In the genomic region with DNA sequence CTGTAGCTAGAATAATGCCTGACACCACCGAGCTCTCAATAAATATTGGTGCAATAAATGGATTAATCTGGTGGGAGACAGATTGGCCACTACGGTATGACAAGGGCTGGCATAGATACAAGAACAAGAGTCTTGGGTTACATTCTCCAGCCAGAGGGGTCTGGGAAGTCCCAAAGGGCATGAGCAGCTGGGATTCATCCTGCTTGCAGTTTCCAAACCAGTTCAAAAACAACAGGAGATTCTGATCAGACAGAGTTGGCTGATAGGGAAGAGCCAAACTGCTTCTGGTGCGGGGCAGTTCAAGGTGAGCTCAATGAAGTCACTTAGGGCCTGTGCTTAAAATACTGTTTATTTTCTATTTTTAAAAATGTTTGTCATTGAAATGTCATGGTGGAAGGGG, we compare ENCODE assay signal across 23 cellular contexts.
DNase-seq lines count a peak whose midpoint lies in the region; ATAC-seq and TF ChIP-seq lines count a peak whose summit lies in the region.
"Had no signal": no experiment of that assay in that cellular context is flagged by ENCODE, and none has a peak within 500 bp of the region (broad histone marks: within the 10 kb centered on the region; RNA-seq: fewer than 3 reads in every experiment).

No MANE protein-coding gene starts in this region.

- no peak overlapping the region for H2AFZ ChIP-seq in H9 (ENCODE audit: low read length)
- H2AFZ ChIP-seq: GM23248 had no signal

- intact Hi-C loops in activated CD8-positive, alpha-beta T cell treated with anti-CD3 and anti-CD28 coated beads for 36 hours (cut with micrococcal nuclease): no loop called here
- intact Hi-C loops in ascending aorta (cut with DNase I): no loop called here

- H3T11ph ChIP-seq in H9 (ENCODE audit: low read length): no peak overlapping the region

- H4K5ac ChIP-seq in H9 (ENCODE audit: insufficient read length, low read depth, low read length): no peak overlapping the region

- no peaks in the 10 kb centered on the region for H4K20me1 ChIP-seq in H9 (ENCODE audit: control insufficient read depth, insufficient read depth, insufficient read length)
- H4K20me1 ChIP-seq: BLaER1 had no signal

- peaks cover 26% of the 10 kb centered on the region for H3K4me1 Mint-ChIP-seq in activated CD8-positive, alpha-beta T cell treated with anti-CD3 and anti-CD28 coated beads, Interleukin-2, amount 10 ng/mL, durations not matched to agents 7 days and 5 days (ENCODE audit: low read depth)
- peaks cover 35% of the 10 kb centered on the region for H3K4me1 Mint-ChIP-seq in activated CD8-positive, alpha-beta T cell treated with anti-CD3 and anti-CD28 coated beads for 36 hours (ENCODE audit: low read depth)
- peaks cover 12% of the 10 kb centered on the region for H3K4me1 Mint-ChIP-seq in neural crest cell
- peaks cover 0 to 10% of the 10 kb centered on the region in 2 experiments; a peak in 1 of 4 replicates for H3K4me1 Mint-ChIP-seq in H9

- TF ChIP-seq CTCF in activated CD8-positive, alpha-beta T cell treated with anti-CD3 and anti-CD28 coated beads for 36 hours (IDR thresholded peaks at IDR 0.05): no peak
- TF ChIP-seq CTCF in ascending aorta (IDR thresholded peaks at IDR 0.05): no peak
- no peak for TF ChIP-seq CTCF in neural crest cell (conservative IDR thresholded peaks at IDR 0.05)
- TF ChIP-seq CTCF in thoracic aorta (IDR thresholded peaks at IDR 0.05): no peak
- TF ChIP-seq CTCF in H9 (conservative IDR thresholded peaks at IDR 0.05): no peak

- ATAC-seq in activated CD8-positive, alpha-beta T cell treated with anti-CD3 and anti-CD28 coated beads, Interleukin-2, amount 10 ng/mL, durations not matched to agents 7 days and 5 days: no peak
- ATAC-seq in activated CD8-positive, alpha-beta T cell treated with anti-CD3 and anti-CD28 coated beads for 36 hours: no peak
- no peak for ATAC-seq in thoracic aorta (ENCODE audit: insufficient number of reproducible peaks, low FRiP score, low read depth)
- ATAC-seq: SK-N-SH treated with all-trans-retinoic acid at 6 μM for 48 hours had no signal

- no peak overlapping the region for H2AK5ac ChIP-seq in H9 (ENCODE audit: insufficient read length, low read length)

- POLR2A ChIA-PET in activated CD8-positive, alpha-beta T cell treated with anti-CD3 and anti-CD28 coated beads, Interleukin-2, amount 10 ng/mL, durations not matched to agents 7 days and 5 days (lab: Charles Lee): interaction anchor here (0.6 kb wide), 1 partner anchor 25 kb away, joined by 3 read pairs; no protein-coding TSS in a partner anchor
- POLR2A ChIA-PET in activated CD8-positive, alpha-beta T cell treated with anti-CD3 and anti-CD28 coated beads for 36 hours (lab: Charles Lee): no interaction called here

- peak overlapping the region; percentile 46 to 63 for H3K27ac ChIP-seq in ascending aorta
- H3K27ac ChIP-seq in thoracic aorta: peak overlapping the region; percentile 1 to 36
- no peak overlapping the region for H3K27ac ChIP-seq in H9 (ENCODE audit: insufficient read length, low read depth, low read length)
- H3K27ac ChIP-seq: BLaER1, GM23248, SJCRH30 had no signal

- H3K4me1 ChIP-seq in ascending aorta (peaks cover 3 to 29% of the 10 kb centered on the region in 2 donors), thoracic aorta (ENCODE audit: control insufficient read depth in 1 of 2, low read depth in 2 of 2) (peaks cover 19 to 79% of the 10 kb centered on the region in 2 donors), H9 (ENCODE audit: insufficient read depth, low read length) (no peaks in the 10 kb centered on the region)

- no peak overlapping the region for H3K9ac ChIP-seq in H9 (ENCODE audit: extremely low read depth, insufficient read length, low read length)
- H3K9ac ChIP-seq: BLaER1, GM23248 had no signal

- no peak overlapping the region for H2BK15ac ChIP-seq in H9 (ENCODE audit: low read depth, low read length)

- H3K27me3 ChIP-seq in ascending aorta (no peaks in the 10 kb centered on the region), thoracic aorta (replicated peaks; ENCODE audit: insufficient read depth) (no peaks in the 10 kb centered on the region), H9 (ENCODE audit: insufficient read depth, low read length) (no peaks in the 10 kb centered on the region)
- H3K27me3 ChIP-seq: BLaER1, MG63, SJCRH30 had no signal

- H3K27me3 Mint-ChIP-seq in activated CD8-positive, alpha-beta T cell treated with anti-CD3 and anti-CD28 coated beads, Interleukin-2, amount 10 ng/mL, durations not matched to agents 7 days and 5 days (ENCODE audit: low read depth): peaks cover 2% of the 10 kb centered on the region
- H3K27me3 Mint-ChIP-seq in activated CD8-positive, alpha-beta T cell treated with anti-CD3 and anti-CD28 coated beads for 36 hours: no peaks in the 10 kb centered on the region
- H3K27me3 Mint-ChIP-seq in neural crest cell (ENCODE audit: low read depth) (no peaks in the 10 kb centered on the region), H9 (ENCODE audit: low read depth) (peaks cover 4% of the 10 kb centered on the region; the same call in 1 of the 2 replicates)
- H3K27me3 Mint-ChIP-seq: CD4-positive, CD25-positive, alpha-beta regulatory T cell had no signal

- no peak overlapping the region for H3K4me3 Mint-ChIP-seq in activated CD8-positive, alpha-beta T cell treated with anti-CD3 and anti-CD28 coated beads, Interleukin-2, amount 10 ng/mL, durations not matched to agents 7 days and 5 days
- no peak overlapping the region for H3K4me3 Mint-ChIP-seq in activated CD8-positive, alpha-beta T cell treated with anti-CD3 and anti-CD28 coated beads for 36 hours
- H3K4me3 Mint-ChIP-seq in neural crest cell (no peak overlapping the region), H9 (no peak overlapping the region)
- H3K4me3 Mint-ChIP-seq: CD4-positive, CD25-positive, alpha-beta regulatory T cell had no signal

- H3K56ac ChIP-seq in H9 (ENCODE audit: insufficient read length, low read depth, low read length): no peak overlapping the region

- no peak overlapping the region for H4K8ac ChIP-seq in H9 (replicated peaks; ENCODE audit: insufficient read length, low read depth, low read length)

- H3K4me3 ChIP-seq in ascending aorta (no peak overlapping the region), thoracic aorta (no peak overlapping the region)
- H3K4me3 ChIP-seq: BLaER1, GM23248, MG63, SJCRH30 had no signal

- CTCF ChIA-PET in activated CD8-positive, alpha-beta T cell treated with anti-CD3 and anti-CD28 coated beads, Interleukin-2, amount 10 ng/mL, durations not matched to agents 7 days and 5 days (lab: Charles Lee): interaction anchor here (0.7 to 1.2 kb wide), 2 partner anchors 20 to 23 kb away, joined by 3 to 4 read pairs; no protein-coding TSS in a partner anchor
- CTCF ChIA-PET in activated CD8-positive, alpha-beta T cell treated with anti-CD3 and anti-CD28 coated beads for 36 hours (lab: Charles Lee): interaction anchor here (1.1 to 1.4 kb wide), 2 partner anchors 20 to 23 kb away, joined by 3 read pairs; no protein-coding TSS in a partner anchor

- H3K9me3 Mint-ChIP-seq in activated CD8-positive, alpha-beta T cell treated with anti-CD3 and anti-CD28 coated beads, Interleukin-2, amount 10 ng/mL, durations not matched to agents 7 days and 5 days (ENCODE audit: insufficient read depth): no peaks in the 10 kb centered on the region
- no peaks in the 10 kb centered on the region for H3K9me3 Mint-ChIP-seq in activated CD8-positive, alpha-beta T cell treated with anti-CD3 and anti-CD28 coated beads for 36 hours
- no peaks in the 10 kb centered on the region for H3K9me3 Mint-ChIP-seq in neural crest cell
- no peaks in the 10 kb centered on the region for H3K9me3 Mint-ChIP-seq in H9
- H3K9me3 Mint-ChIP-seq: CD4-positive, CD25-positive, alpha-beta regulatory T cell had no signal

- no peak overlapping the region for H4K91ac ChIP-seq in H9 (ENCODE audit: insufficient read length, low read depth, low read length)

- no peaks in the 10 kb centered on the region for H3K79me2 ChIP-seq in H9 (ENCODE audit: insufficient read depth, low read length)

- WGBS in H9 (ENCODE audit: extremely low coverage, insufficient read length, low lambda C conversion rate): no CpG with 5 or more reads among the region's 3 CpGs

- peak overlapping the region; percentile 44 for H3K27ac Mint-ChIP-seq in activated CD8-positive, alpha-beta T cell treated with anti-CD3 and anti-CD28 coated beads, Interleukin-2, amount 10 ng/mL, durations not matched to agents 7 days and 5 days
- no peak overlapping the region for H3K27ac Mint-ChIP-seq in activated CD8-positive, alpha-beta T cell treated with anti-CD3 and anti-CD28 coated beads for 36 hours
- H3K27ac Mint-ChIP-seq in neural crest cell (ENCODE audit: unreplicated experiment) (peak overlapping the region; percentile 19), H9 (no peak overlapping the region)

- H3K18ac ChIP-seq in H9 (ENCODE audit: insufficient read length, low read depth, low read length): no peak overlapping the region

- H3K23ac ChIP-seq in H9 (ENCODE audit: insufficient read length, low read depth, low read length): no peak overlapping the region

- no peak overlapping the region for H2BK12ac ChIP-seq in H9 (ENCODE audit: insufficient read length, low read depth, low read length)

- peaks cover 3% of the 10 kb centered on the region for H3K36me3 Mint-ChIP-seq in activated CD8-positive, alpha-beta T cell treated with anti-CD3 and anti-CD28 coated beads, Interleukin-2, amount 10 ng/mL, durations not matched to agents 7 days and 5 days (ENCODE audit: low read depth)
- H3K36me3 Mint-ChIP-seq in activated CD8-positive, alpha-beta T cell treated with anti-CD3 and anti-CD28 coated beads for 36 hours (ENCODE audit: low read depth): peaks cover 19% of the 10 kb centered on the region
- no peaks in the 10 kb centered on the region for H3K36me3 Mint-ChIP-seq in neural crest cell (ENCODE audit: low read depth)
- no peaks in the 10 kb centered on the region for H3K36me3 Mint-ChIP-seq in H9 (ENCODE audit: insufficient read depth in 1 of 3, low read depth in 3 of 3)
- H3K36me3 Mint-ChIP-seq: CD4-positive, CD25-positive, alpha-beta regulatory T cell had no signal

- H2BK20ac ChIP-seq in H9 (ENCODE audit: low read depth, low read length, poor library complexity, severe bottlenecking): no peak overlapping the region

- peaks cover 52 to 64% of the 10 kb centered on the region in 2 donors for H3K36me3 ChIP-seq in ascending aorta
- peaks cover 18% of the 10 kb centered on the region for H3K36me3 ChIP-seq in thoracic aorta
- H3K36me3 ChIP-seq: BLaER1, MG63, SJCRH30 had no signal

- no peak overlapping the region for H2BK5ac ChIP-seq in H9 (ENCODE audit: insufficient read length, low read length)

- no peaks in the 10 kb centered on the region for H3K9me3 ChIP-seq in ascending aorta
- no peaks in the 10 kb centered on the region for H3K9me3 ChIP-seq in thoracic aorta
- H3K9me3 ChIP-seq in H9 (ENCODE audit: control insufficient read depth, low read depth, low read length): no peaks in the 10 kb centered on the region
- H3K9me3 ChIP-seq: BLaER1, MG63, SJCRH30 had no signal

- no peak overlapping the region for H2BK120ac ChIP-seq in H9 (ENCODE audit: low read depth, low read length, poor library complexity, severe bottlenecking)

- H3K14ac ChIP-seq in H9 (ENCODE audit: insufficient read depth, low read length): no peak overlapping the region

- no peaks in the 10 kb centered on the region for H3K79me1 ChIP-seq in H9 (ENCODE audit: insufficient read depth, low read depth, low read length, poor library complexity, severe bottlenecking)

- no peak overlapping the region for H3K4ac ChIP-seq in H9 (ENCODE audit: low read depth, low read length)

- DNase-seq in activated CD8-positive, alpha-beta T cell treated with anti-CD3 and anti-CD28 coated beads, Interleukin-2, amount 10 ng/mL, durations not matched to agents 7 days and 5 days: no peak
- no peak for DNase-seq in activated CD8-positive, alpha-beta T cell treated with anti-CD3 and anti-CD28 coated beads for 36 hours
- peak in 1 of 2 donors; percentile 35 for DNase-seq in ascending aorta (ENCODE audit: low spot score in 2 of 2)
- no peak for DNase-seq in neural crest cell (ENCODE audit: low read depth, low spot score)
- no peak for DNase-seq in thoracic aorta (ENCODE audit: low spot score)
- no peak for DNase-seq in kidney glomerular epithelial cell (lab: John Stamatoyannopoulos, UW)
- no peak for DNase-seq in H9
- DNase-seq in Kasumi-1 (lab: John Stamatoyannopoulos, UW): no peak
- DNase-seq: CD4-positive, CD25-positive, alpha-beta regulatory T cell; DMS53; GM23248; HCEC 1CT; KBM-7; MG63; NCI-H1048; NCI-H1417; NCI-H1694; NCI-H2029 treated with DMSO at 0.1 percent for 48 hours; NCI-H226; NCI-H510A treated with DMSO at 0.1 percent for 48 hours had no signal

- no peaks in the 10 kb centered on the region for H3K23me2 ChIP-seq in H9 (ENCODE audit: insufficient read length, low read depth, low read length, poor library complexity, severe bottlenecking)

- H3K4me2 ChIP-seq in H9 (ENCODE audit: insufficient read depth, insufficient read length, low read length): no peak overlapping the region

Comparison
In these comparisons a context has a peak if more than half of its experiments do, and no peak if none do; other contexts are left out.
1. H3K27ac Mint-ChIP-seq: peak in activated CD8-positive, alpha-beta T cell treated with anti-CD3 and anti-CD28 coated beads, Interleukin-2, amount 10 ng/mL, durations not matched to agents 7 days and 5 days (single experiment) and neural crest cell (single experiment); none in activated CD8-positive, alpha-beta T cell treated with anti-CD3 and anti-CD28 coated beads for 36 hours (single experiment) and H9 (0 of 3).